Comparison of ENCODE assay signal across 17 cellular contexts in the genomic region with DNA sequence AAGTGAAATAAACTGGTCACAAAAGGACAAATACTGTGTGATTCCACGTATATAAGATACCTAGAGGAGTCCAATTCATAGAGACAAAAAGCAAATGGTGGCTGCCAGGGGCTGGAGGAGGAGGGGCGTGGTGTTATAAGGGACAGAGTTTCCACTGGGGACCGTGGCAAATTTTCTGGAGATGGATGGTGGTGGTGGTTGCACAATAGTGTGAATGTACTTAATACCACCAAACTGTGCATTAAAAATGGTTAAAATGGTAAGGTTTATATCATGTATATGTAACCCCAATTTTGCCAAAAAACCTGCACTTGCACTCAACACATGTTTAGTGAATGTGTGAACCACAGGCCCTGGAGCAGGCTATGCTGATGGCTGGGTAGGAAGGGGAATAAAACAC. TPM values are rescaled to one million over a fixed set of nuclear protein-coding genes. Genes with fewer than 3 reads are reported as not detected.
DNase-seq lines count a peak whose midpoint lies in the region; ATAC-seq, FAIRE-seq and TF ChIP-seq lines count a peak whose summit lies in the region.
"Had no signal": no experiment of that assay in that cellular context is flagged by ENCODE, and none has a peak within 500 bp of the region (broad histone marks: within the 10 kb centered on the region; RNA-seq: fewer than 3 reads in every experiment).

No MANE protein-coding gene starts in this region.

- in situ Hi-C loops in HepG2 (cut with HindIII; ENCODE audit: extremely low pct_ligation_motif_present, low pct_unique_long_range_greater_than_20kb) = no loop called here

- peaks cover 11% of the 10 kb centered on the region for H3K9me3 Mint-ChIP-seq in osteocyte (ENCODE audit: unreplicated experiment)

- intact Hi-C loops in HepG2 (cut with micrococcal nuclease; ENCODE audit: unreplicated experiment) (no loop called here), right lobe of liver (cut with DNase I) (no loop called here), spleen (cut with DNase I; ENCODE audit: low total_unique reads) (no loop called here)

- peaks cover 20% of the 10 kb centered on the region for H3K79me1 ChIP-seq in mesenchymal stem cell (replicated peaks; ENCODE audit: low read length, poor library complexity, severe bottlenecking)

- POLR2A ChIA-PET in HepG2 (lab: Yijun Ruan, JAX) = no interaction called here

- H2BK120ac ChIP-seq in mesenchymal stem cell (ENCODE audit: low read depth, low read length) = no peak overlapping the region

- no peak overlapping the region for H3K9ac ChIP-seq in HepG2 (ENCODE audit: insufficient read depth, low read depth, low read length)
- no peak overlapping the region for H3K9ac ChIP-seq in mesenchymal stem cell (ENCODE audit: low read length)
- H3K9ac ChIP-seq: BLaER1 treated with 17β-estradiol and CSF1 and Interleukin-3, amounts not matched to agents 10 nM and 100 nM had no signal

- peak overlapping the region; percentile 39 for H3K27ac Mint-ChIP-seq in osteocyte (ENCODE audit: unreplicated experiment)
- H3K27ac Mint-ChIP-seq: GM23338 had no signal

- H4K91ac ChIP-seq in mesenchymal stem cell (ENCODE audit: low read length) = no peak overlapping the region

- no TSS peak for BruUV-seq in HepG2 (replicated peaks; lab: Mats Ljungman, UMichigan)

- H3K36me3 Mint-ChIP-seq in osteocyte (ENCODE audit: unreplicated experiment) = peaks cover 10% of the 10 kb centered on the region

- ATAC-seq in HepG2 = no peak
- no peak for ATAC-seq in right lobe of liver
- ATAC-seq: GM23338 had no signal

- no peak for TF ChIP-seq CTCF in HepG2 (CRISPR knock-in tag; IDR thresholded peaks at IDR 0.05)
- TF ChIP-seq CTCF in right lobe of liver (IDR thresholded peaks at IDR 0.05) = no peak
- TF ChIP-seq CTCF in bronchial epithelial cell (IDR thresholded peaks at IDR 0.05; ENCODE audit: insufficient read depth, low read length, severe bottlenecking) = no peak
- no peak for TF ChIP-seq CTCF in osteocyte (IDR thresholded peaks at IDR 0.05)
- TF ChIP-seq CTCF in spleen (IDR thresholded peaks at IDR 0.05 in 8 of 11, conservative IDR thresholded peaks at IDR 0.05 in 3 of 11) = no peak

- peaks cover 11% of the 10 kb centered on the region; the same call in 1 of the 2 replicates for H3K9me3 ChIP-seq in HepG2 (ENCODE audit: low read length)
- H3K9me3 ChIP-seq in right lobe of liver = no peaks in the 10 kb centered on the region
- H3K9me3 ChIP-seq in mesenchymal stem cell (ENCODE audit: control insufficient read depth, low read length) = peaks cover 13% of the 10 kb centered on the region
- peaks cover 0 to 8% (median 0%) of the 10 kb centered on the region in 8 donors for H3K9me3 ChIP-seq in spleen
- H3K9me3 ChIP-seq: Caco-2 had no signal

- no peak for DNase-seq in HepG2 (ENCODE audit: low spot score)
- DNase-seq in right lobe of liver = no peak
- DNase-seq in bronchial epithelial cell (ENCODE audit: low read depth) = no peak
- no peak for DNase-seq in osteocyte (ENCODE audit: extremely low spot score, unreplicated experiment)
- DNase-seq in amygdala (lab: John Stamatoyannopoulos, UW) = no peak
- DNase-seq in mesenchymal stem cell = no peak
- no peak for DNase-seq in spleen
- DNase-seq: 8988T; AML-193; Caco-2; CD4-positive, alpha-beta memory T cell; DND-41; GDM1; H7 had no signal

- H3K4me3 Mint-ChIP-seq in osteocyte (ENCODE audit: unreplicated experiment) = no peak overlapping the region
- H3K4me3 Mint-ChIP-seq: GM23338 had no signal

- no peak overlapping the region for H2AFZ ChIP-seq in HepG2 (ENCODE audit: low read length)
- H2AFZ ChIP-seq in mesenchymal stem cell (ENCODE audit: low read depth, low read length) = no peak overlapping the region
- H2AFZ ChIP-seq: GM23338 had no signal

- H3K27me3 Mint-ChIP-seq in osteocyte (ENCODE audit: unreplicated experiment) = no peaks in the 10 kb centered on the region
- H3K27me3 Mint-ChIP-seq: CD4-positive, alpha-beta memory T cell had no signal

- H3K4ac ChIP-seq in mesenchymal stem cell (ENCODE audit: low read depth in 1 of 2, low read length in 2 of 2) = no peak overlapping the region

- H3K27me3 ChIP-seq in HepG2 (ENCODE audit: control insufficient read depth in 1 of 2, insufficient read depth in 2 of 2, low read length in 2 of 2) (no peaks in the 10 kb centered on the region; a peak in 1 of 5 replicates), right lobe of liver (no peaks in the 10 kb centered on the region), bronchial epithelial cell (ENCODE audit: control insufficient read depth, insufficient read depth, low read length) (no peaks in the 10 kb centered on the region), mesenchymal stem cell (ENCODE audit: control insufficient read depth in 1 of 2, insufficient read depth in 1 of 2, low read length in 2 of 2) (no peaks in the 10 kb centered on the region), spleen (replicated peaks in 1 of 7) (no peaks in the 10 kb centered on the region)
- H3K27me3 ChIP-seq: BLaER1 treated with 17β-estradiol and CSF1 and Interleukin-3, amounts not matched to agents 10 nM and 100 nM had no signal

- no peak overlapping the region for H3K14ac ChIP-seq in mesenchymal stem cell (ENCODE audit: low read length in 2 of 2)

- H3K4me3 ChIP-seq in HepG2 (replicated peaks in 1 of 3; ENCODE audit: insufficient read depth in 1 of 3, low read depth in 2 of 3, low read length in 3 of 3) (no peak overlapping the region), right lobe of liver (no peak overlapping the region), bronchial epithelial cell (ENCODE audit: low read depth, low read length) (no peak overlapping the region), mesenchymal stem cell (ENCODE audit: insufficient read depth in 1 of 2, low read depth in 1 of 2, low read length in 2 of 2) (no peak overlapping the region), spleen (no peak overlapping the region)
- H3K4me3 ChIP-seq: BLaER1 treated with 17β-estradiol and CSF1 and Interleukin-3, amounts not matched to agents 10 nM and 100 nM; GM23338 had no signal

- peaks cover 18% of the 10 kb centered on the region for H3K4me1 Mint-ChIP-seq in osteocyte (ENCODE audit: unreplicated experiment)

- peaks cover 5% of the 10 kb centered on the region for H3K79me2 ChIP-seq in HepG2 (ENCODE audit: insufficient read depth, low read length)

- CTCF ChIA-PET in HepG2 (lab: Yijun Ruan, JAX; ENCODE audit: low intra/inter-chr PET ratio, low total read pairs) = no interaction called here

- no peak for FAIRE-seq in HepG2 (lab: Jason Lieb, UNC)
- peak; percentile 23 for FAIRE-seq in bronchial epithelial cell (lab: Jason Lieb, UNC)
- FAIRE-seq: GM12892 had no signal

- H2BK15ac ChIP-seq in mesenchymal stem cell (ENCODE audit: low read depth, poor library complexity, severe bottlenecking) = no peak overlapping the region

- H3K36me3 ChIP-seq in HepG2 (replicated peaks in 1 of 2; ENCODE audit: control insufficient read depth in 1 of 2, insufficient read depth in 2 of 2, low read length in 2 of 2) (no peaks in the 10 kb centered on the region), right lobe of liver (no peaks in the 10 kb centered on the region), bronchial epithelial cell (ENCODE audit: control insufficient read depth, insufficient read depth, low read length) (no peaks in the 10 kb centered on the region), mesenchymal stem cell (ENCODE audit: control insufficient read depth in 1 of 2, insufficient read depth in 2 of 2, low read depth in 1 of 2, low read length in 2 of 2) (peaks cover 4% of the 10 kb centered on the region in 2 experiments), spleen (no peaks in the 10 kb centered on the region)

- TF ChIP-seq RAD21 in HepG2 (CRISPR knock-in tag; IDR thresholded peaks at IDR 0.05) = no peak

- no peak overlapping the region for H2BK5ac ChIP-seq in mesenchymal stem cell (ENCODE audit: low read depth, low read length, poor library complexity, severe bottlenecking)

- H3K27ac ChIP-seq in HepG2 (ENCODE audit: extremely low read length, insufficient read depth, low read length) = no peak overlapping the region
- no peak overlapping the region for H3K27ac ChIP-seq in right lobe of liver
- no peak overlapping the region for H3K27ac ChIP-seq in mesenchymal stem cell (ENCODE audit: low read length, poor library complexity, severe bottlenecking)
- no peak overlapping the region for H3K27ac ChIP-seq in spleen
- H3K27ac ChIP-seq: BLaER1 treated with 17β-estradiol and CSF1 and Interleukin-3, amounts not matched to agents 10 nM and 100 nM had no signal

- H3K4me2 ChIP-seq in HepG2 (ENCODE audit: low read depth, low read length) = no peak overlapping the region
- no peak overlapping the region for H3K4me2 ChIP-seq in mesenchymal stem cell (ENCODE audit: low read length, poor library complexity, severe bottlenecking)
- H3K4me2 ChIP-seq: GM23338 had no signal

- H4K20me1 ChIP-seq in HepG2 (ENCODE audit: insufficient read depth, low read length) = no peaks in the 10 kb centered on the region

- no peak overlapping the region for H4K8ac ChIP-seq in mesenchymal stem cell (ENCODE audit: low read length)

- H2BK12ac ChIP-seq in mesenchymal stem cell (ENCODE audit: low read length in 2 of 2) = no peak overlapping the region

- H2AK5ac ChIP-seq in mesenchymal stem cell (ENCODE audit: low read length, severe bottlenecking) = no peak overlapping the region

- H3K4me1 ChIP-seq in HepG2 (ENCODE audit: insufficient read depth, low read length) = peaks cover 12% of the 10 kb centered on the region
- peaks cover 0 to 6% (median 3%) of the 10 kb centered on the region in 4 donors for H3K4me1 ChIP-seq in right lobe of liver
- H3K4me1 ChIP-seq in mesenchymal stem cell (ENCODE audit: control insufficient read depth, insufficient read depth, low read depth, low read length) = peaks cover 10% of the 10 kb centered on the region
- peaks cover 15 to 50% (median 30%) of the 10 kb centered on the region in 6 donors for H3K4me1 ChIP-seq in spleen

- no peak overlapping the region for H3K18ac ChIP-seq in mesenchymal stem cell (ENCODE audit: low read depth in 1 of 2, low read length in 2 of 2)

- TF ChIP-seq EP300 in HepG2 (IDR thresholded peaks at IDR 0.05; ENCODE audit: low read depth in 2 of 2, low read length in 2 of 2) = no peak
- no peak for TF ChIP-seq EP300 in HepG2 (CRISPR knock-in tag; IDR thresholded peaks at IDR 0.05; ENCODE audit: borderline replicate concordance)

- no peak overlapping the region for H3K23ac ChIP-seq in mesenchymal stem cell (ENCODE audit: low read length in 2 of 2)

- TF ChIP-seq POLR2A in HepG2 (IDR thresholded peaks at IDR 0.05; ENCODE audit: insufficient read depth in 1 of 2, low read depth in 2 of 2, low read length in 2 of 2) (no peak), right lobe of liver (IDR thresholded peaks at IDR 0.05) (no peak), spleen (IDR thresholded peaks at IDR 0.05) (no peak)

- WGBS in HepG2 (ENCODE audit: low lambda C conversion rate) = 86% methylated on average over 3 of the region's 3 CpGs
- WGBS in right lobe of liver (ENCODE audit: insufficient coverage, low coverage, low lambda C conversion rate, missing lambda C conversion rate) = 88% methylated on average over 3 of the region's 3 CpGs
- 94% methylated on average over 3 of the region's 3 CpGs for WGBS in mesenchymal stem cell
- 82 to 97% (median 87%) methylated on average over 3 of the region's 3 CpGs for WGBS in spleen, 5 donors

RNA-seq across cellular contexts. Expression of gene PHF2, which starts 3.7 kb away (rescaled TPM):
- total RNA-seq in HepG2 (2016; rRNA removed; fragmentation: Illumina TruSeq; extraction: Trizol) = 9.1 and 9.3 TPM in 2 replicates
- 0.81 and 1.1 TPM in 2 replicates for total RNA-seq in HepG2 (2016; cell fraction: cytosol; rRNA removed; fragmentation: Illumina TruSeq; extraction: Trizol; ENCODE audit: low read depth)
- 7.2 and 9.5 TPM in 2 replicates for total RNA-seq in HepG2 (2016; cell fraction: insoluble cytoplasmic fraction; rRNA removed; fragmentation: Illumina TruSeq; extraction: Trizol)
- 4.9 and 5.3 TPM in 2 replicates for total RNA-seq in HepG2 (2016; cell fraction: membrane; rRNA removed; fragmentation: Illumina TruSeq; extraction: Trizol)
- 8.3 and 9.2 TPM in 2 replicates for total RNA-seq in HepG2 (2016; cell fraction: nucleus; rRNA removed; fragmentation: Illumina TruSeq; extraction: Trizol)
- 6.6 and 7.0 TPM in 2 replicates for polyA plus RNA-seq in HepG2 (2011; rRNA removed)
- 4.2 and 4.7 TPM in 2 replicates for polyA plus RNA-seq in HepG2 (2011; cell fraction: cytosol; rRNA removed)
- polyA plus RNA-seq in HepG2 (2011; cell fraction: nucleus; rRNA removed) = 10.7 and 12.3 TPM in 2 replicates
- polyA plus RNA-seq in HepG2 (2012) = 6.9 and 7.1 TPM in 2 replicates
- polyA plus RNA-seq in HepG2 (2016; cell fraction: cytosol; fragmentation: Illumina TruSeq; extraction: Trizol; ENCODE audit: low read depth) = 0.63 TPM in 2 replicates
- polyA plus RNA-seq in HepG2 (2016; cell fraction: insoluble cytoplasmic fraction; fragmentation: Illumina TruSeq; extraction: Trizol; ENCODE audit: low read depth) = 9.5 and 12.0 TPM in 2 replicates
- 3.9 and 4.0 TPM in 2 replicates for polyA plus RNA-seq in HepG2 (2016; cell fraction: membrane; fragmentation: Illumina TruSeq; extraction: Trizol; ENCODE audit: low read depth)
- 23.0 and 24.9 TPM in 2 replicates for polyA plus RNA-seq in HepG2 (2016; cell fraction: nucleus; fragmentation: Illumina TruSeq; extraction: Trizol; ENCODE audit: insufficient read depth, low read depth)
- 4.6 and 6.3 TPM in 2 replicates for polyA minus RNA-seq in HepG2 (2011; rRNA and poly(A)+ RNA removed; ENCODE audit: low replicate concordance)
- 4.8 and 5.0 TPM in 2 replicates for polyA minus RNA-seq in HepG2 (2011; cell fraction: cytosol; rRNA and poly(A)+ RNA removed)
- polyA minus RNA-seq in HepG2 (2011; cell fraction: nucleus; rRNA and poly(A)+ RNA removed) = 4.2 and 5.1 TPM in 2 replicates
- 1 to 10 TPM; 6.3 to 8.5 (median 6.8) TPM for total RNA-seq in right lobe of liver
- 10.0 and 10.9 TPM in 2 replicates for total RNA-seq in bronchial epithelial cell
- total RNA-seq in osteocyte = 39.9 and 40.3 TPM in 2 replicates
- 13.5 TPM for polyA plus RNA-seq in mesenchymal stem cell (2013, experiment 1 of 2)
- 13.2 TPM for polyA plus RNA-seq in mesenchymal stem cell (2013, experiment 2 of 2)
- total RNA-seq in spleen = 10 to 100 TPM; 27.6 to 46.2 (median 32.6) TPM
- 10 to 100 TPM; 11.2 to 23.1 (median 13.7) TPM for polyA plus RNA-seq in spleen
